ENCODE assay signal across 10 cellular contexts in genomic region chrX:93538575-93538974, GRCh38.
DNase-seq lines count a peak whose midpoint lies in the region; ATAC-seq, FAIRE-seq and TF ChIP-seq lines count a peak whose summit lies in the region.
"Had no signal": no experiment of that assay in that cellular context is flagged by ENCODE, and none has a peak within 500 bp of the region (broad histone marks: within the 10 kb centered on the region; RNA-seq: fewer than 3 reads in every experiment).

No MANE protein-coding gene starts in this region.

- no peaks in the 10 kb centered on the region for H3K79me2 ChIP-seq in PC-3 (ENCODE audit: low read length)

- H3K9me2 ChIP-seq in PC-3 (replicated peaks; ENCODE audit: low read length) = no peaks in the 10 kb centered on the region

- H3K4me3 Mint-ChIP-seq in activated T-helper 17 cell treated with anti-CD3 and anti-CD28 coated beads, Interleukin-2, amount 50 U/mL, for 72 hours = no peak overlapping the region
- no peak overlapping the region for H3K4me3 Mint-ChIP-seq in activated CD8-positive, alpha-beta T cell treated with anti-CD3 and anti-CD28 coated beads, Interleukin-2, amount 10 ng/mL, durations not matched to agents 7 days and 5 days
- H3K4me3 Mint-ChIP-seq: activated naive CD8-positive, alpha-beta T cell treated with anti-CD3 and anti-CD28 coated beads for 36 hours; CD4-positive, CD25-positive, alpha-beta regulatory T cell had no signal

- H3K27me3 ChIP-seq in cardiac muscle cell = no peaks in the 10 kb centered on the region
- no peaks in the 10 kb centered on the region for H3K27me3 ChIP-seq in PC-3 (ENCODE audit: low read length)

- H3K9me3 ChIP-seq in cardiac muscle cell (ENCODE audit: low read depth) = no peaks in the 10 kb centered on the region
- H3K9me3 ChIP-seq in PC-3 (ENCODE audit: low read length) = no peaks in the 10 kb centered on the region

- H3K9me3 Mint-ChIP-seq in activated T-helper 17 cell treated with anti-CD3 and anti-CD28 coated beads, Interleukin-2, amount 50 U/mL, for 72 hours = no peaks in the 10 kb centered on the region
- H3K9me3 Mint-ChIP-seq in activated CD8-positive, alpha-beta T cell treated with anti-CD3 and anti-CD28 coated beads, Interleukin-2, amount 10 ng/mL, durations not matched to agents 7 days and 5 days (ENCODE audit: insufficient read depth) = no peaks in the 10 kb centered on the region
- H3K9me3 Mint-ChIP-seq: activated naive CD8-positive, alpha-beta T cell treated with anti-CD3 and anti-CD28 coated beads for 36 hours had no signal

- CTCF ChIA-PET in PC-3 (lab: Charles Lee) = interaction anchor here (0.8 to 1.0 kb wide), 3 partner anchors 9 to 102 kb away, joined by 3 read pairs; no protein-coding TSS in a partner anchor
- CTCF ChIA-PET in activated CD8-positive, alpha-beta T cell treated with anti-CD3 and anti-CD28 coated beads, Interleukin-2, amount 10 ng/mL, durations not matched to agents 7 days and 5 days (lab: Charles Lee) = interaction anchor here (1.5 kb wide), 1 partner anchor 10 kb away, joined by 4 read pairs; no protein-coding TSS in a partner anchor

- H3K36me3 ChIP-seq in cardiac muscle cell (no peaks in the 10 kb centered on the region), PC-3 (ENCODE audit: low read depth, low read length) (no peaks in the 10 kb centered on the region)

- no peaks in the 10 kb centered on the region for H3K27me3 Mint-ChIP-seq in activated T-helper 17 cell treated with anti-CD3 and anti-CD28 coated beads, Interleukin-2, amount 50 U/mL, for 72 hours
- no peaks in the 10 kb centered on the region for H3K27me3 Mint-ChIP-seq in activated CD8-positive, alpha-beta T cell treated with anti-CD3 and anti-CD28 coated beads, Interleukin-2, amount 10 ng/mL, durations not matched to agents 7 days and 5 days (ENCODE audit: low read depth)
- H3K27me3 Mint-ChIP-seq: activated naive CD8-positive, alpha-beta T cell treated with anti-CD3 and anti-CD28 coated beads for 36 hours; CD4-positive, CD25-positive, alpha-beta regulatory T cell had no signal

- peak; percentile 79 for FAIRE-seq in frontal cortex (lab: Jason Lieb, UNC)

- intact Hi-C loops in cardiac septum (cut with DNase I) = no loop called here
- intact Hi-C loops in PC-3 (cut with micrococcal nuclease) = no loop called here

- BruUV-seq in PC-3 (replicated peaks; lab: Mats Ljungman, UMichigan) = no TSS peak

- H3K4me2 ChIP-seq in PC-3 (ENCODE audit: low read length) = no peak overlapping the region

- no peak overlapping the region for H3K27ac ChIP-seq in cardiac muscle cell
- H3K27ac ChIP-seq in PC-3 (ENCODE audit: low read length) = no peak overlapping the region

- no peak overlapping the region for H2AFZ ChIP-seq in PC-3 (ENCODE audit: low read length)

- ATAC-seq in PC-3 = no peak
- ATAC-seq in activated T-helper 17 cell treated with anti-CD3 and anti-CD28 coated beads, Interleukin-2, amount 50 U/mL, for 72 hours (replicated peaks) = no peak
- no peak for ATAC-seq in activated CD8-positive, alpha-beta T cell treated with anti-CD3 and anti-CD28 coated beads, Interleukin-2, amount 10 ng/mL, durations not matched to agents 7 days and 5 days

- H3F3A ChIP-seq in PC-3 (ENCODE audit: low read length, unreplicated experiment) = no peaks in the 10 kb centered on the region

- H3K36me3 Mint-ChIP-seq in activated T-helper 17 cell treated with anti-CD3 and anti-CD28 coated beads, Interleukin-2, amount 50 U/mL, for 72 hours (ENCODE audit: low read depth) = no peaks in the 10 kb centered on the region
- H3K36me3 Mint-ChIP-seq in activated CD8-positive, alpha-beta T cell treated with anti-CD3 and anti-CD28 coated beads, Interleukin-2, amount 10 ng/mL, durations not matched to agents 7 days and 5 days (ENCODE audit: low read depth) = no peaks in the 10 kb centered on the region
- H3K36me3 Mint-ChIP-seq: activated naive CD8-positive, alpha-beta T cell treated with anti-CD3 and anti-CD28 coated beads for 36 hours; CD4-positive, CD25-positive, alpha-beta regulatory T cell had no signal

- DNase-seq in cardiac muscle cell (ENCODE audit: low read depth in 1 of 2, low spot score in 1 of 2) (peak; percentile 0 to 1), cardiac septum (ENCODE audit: low spot score) (no peak), PC-3 (peak; percentile 25), frontal cortex (ENCODE audit: low spot score in 2 of 2) (no peak), amniotic stem cell (lab: John Stamatoyannopoulos, UW) (no peak), hepatic stellate cell (ENCODE audit: low spot score) (no peak)
- DNase-seq in activated CD8-positive, alpha-beta T cell treated with anti-CD3 and anti-CD28 coated beads, Interleukin-2, amount 10 ng/mL, durations not matched to agents 7 days and 5 days = no peak
- DNase-seq: activated naive CD8-positive, alpha-beta T cell treated with anti-CD3 and anti-CD28 coated beads for 36 hours; CD4-positive, CD25-positive, alpha-beta regulatory T cell had no signal

- POLR2A ChIA-PET in PC-3 (lab: Charles Lee; ENCODE audit: unreplicated experiment) = no interaction called here
- POLR2A ChIA-PET in activated CD8-positive, alpha-beta T cell treated with anti-CD3 and anti-CD28 coated beads, Interleukin-2, amount 10 ng/mL, durations not matched to agents 7 days and 5 days (lab: Charles Lee) = no interaction called here

- H3K4me1 ChIP-seq in cardiac muscle cell (ENCODE audit: low read depth) = no peaks in the 10 kb centered on the region
- H3K4me1 ChIP-seq in PC-3 (ENCODE audit: insufficient read depth, low read length) = no peaks in the 10 kb centered on the region

- TF ChIP-seq CTCF in cardiac muscle cell (IDR thresholded peaks at IDR 0.05; ENCODE audit: low read depth, low read length) = no peak
- TF ChIP-seq CTCF in PC-3 (conservative IDR thresholded peaks at IDR 0.05; ENCODE audit: low read depth, low read length) = peak; percentile 60

- no peak overlapping the region for H3K9ac ChIP-seq in PC-3 (ENCODE audit: low read length)

- H3K4me3 ChIP-seq in cardiac muscle cell (no peak overlapping the region), PC-3 (ENCODE audit: low read length) (no peak overlapping the region)

- no peak overlapping the region for H3K27ac Mint-ChIP-seq in activated T-helper 17 cell treated with anti-CD3 and anti-CD28 coated beads, Interleukin-2, amount 50 U/mL, for 72 hours
- H3K27ac Mint-ChIP-seq in activated CD8-positive, alpha-beta T cell treated with anti-CD3 and anti-CD28 coated beads, Interleukin-2, amount 10 ng/mL, durations not matched to agents 7 days and 5 days = no peak overlapping the region
- H3K27ac Mint-ChIP-seq: activated naive CD8-positive, alpha-beta T cell treated with anti-CD3 and anti-CD28 coated beads for 36 hours had no signal

- H4K20me1 ChIP-seq in PC-3 (ENCODE audit: low read length) = no peaks in the 10 kb centered on the region

- no peaks in the 10 kb centered on the region for H3K4me1 Mint-ChIP-seq in activated T-helper 17 cell treated with anti-CD3 and anti-CD28 coated beads, Interleukin-2, amount 50 U/mL, for 72 hours
- H3K4me1 Mint-ChIP-seq in activated CD8-positive, alpha-beta T cell treated with anti-CD3 and anti-CD28 coated beads, Interleukin-2, amount 10 ng/mL, durations not matched to agents 7 days and 5 days (ENCODE audit: low read depth) = no peaks in the 10 kb centered on the region
- H3K4me1 Mint-ChIP-seq: activated naive CD8-positive, alpha-beta T cell treated with anti-CD3 and anti-CD28 coated beads for 36 hours; CD4-positive, CD25-positive, alpha-beta regulatory T cell had no signal

Comparison
In these comparisons a context has a peak if more than half of its experiments do, and no peak if none do; other contexts are left out.
1. DNase-seq: peak in cardiac muscle cell (2 of 2) and PC-3 (single experiment); none in cardiac septum (single experiment), frontal cortex (0 of 2), amniotic stem cell (single experiment), hepatic stellate cell (single experiment) and activated CD8-positive, alpha-beta T cell treated with anti-CD3 and anti-CD28 coated beads, Interleukin-2, amount 10 ng/mL, durations not matched to agents 7 days and 5 days (single experiment).